ENCODE assay signal across 18 cellular contexts in the genomic region with DNA sequence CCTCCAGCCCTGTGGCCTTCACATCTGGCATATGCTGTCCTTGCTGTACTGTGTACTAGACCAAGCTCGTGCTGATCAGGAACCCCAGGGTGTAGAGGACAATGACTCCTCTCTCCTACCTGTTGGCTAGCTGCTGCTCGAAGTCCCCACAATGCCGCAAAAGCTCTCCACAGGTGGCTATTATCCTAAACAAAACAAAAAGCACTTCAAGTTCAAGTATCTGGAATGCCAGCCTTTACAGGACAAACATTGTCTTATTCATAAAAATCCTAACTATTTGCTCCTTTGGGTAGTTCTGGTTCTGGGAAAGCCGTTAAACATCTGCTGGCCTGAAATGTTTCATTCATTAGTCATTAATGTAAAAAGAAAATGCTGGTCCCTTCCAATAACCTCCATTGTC. TPM values are rescaled to one million over a fixed set of nuclear protein-coding genes. Genes with fewer than 3 reads are reported as not detected.
A peak's percentile ranks its signal among the peaks of the same experiment; 100 is the strongest.
DNase-seq lines count a peak whose midpoint lies in the region; ATAC-seq and TF ChIP-seq lines count a peak whose summit lies in the region.
"Had no signal": no experiment of that assay in that cellular context is flagged by ENCODE, and none has a peak within 500 bp of the region (broad histone marks: within the 10 kb centered on the region; RNA-seq: fewer than 3 reads in every experiment).

No MANE protein-coding gene starts in this region.

- TF ChIP-seq EP300 in SK-N-SH (IDR thresholded peaks at IDR 0.05; ENCODE audit: borderline replicate concordance in 1 of 2, low read depth in 1 of 2, low read length in 1 of 2), result no peak

- no peaks in the 10 kb centered on the region for H3K9me2 ChIP-seq in SK-N-SH

- ATAC-seq in SK-N-SH treated with all-trans-retinoic acid at 6 μM for 48 hours, result no peak
- no peak for ATAC-seq in GM18511 (IDR thresholded peaks at IDR 0.05; ENCODE audit: unreplicated experiment)
- ATAC-seq: natural killer cell treated with Interleukin-12 subunit alpha and Interleukin-12 subunit beta and Interleukin-15 and Interleukin-18, amount 100 ng/mL, for 72 hours had no signal

- H3K4me2 ChIP-seq in SK-N-SH, result no peak overlapping the region

- no peak overlapping the region for H3K4me3 ChIP-seq in SK-N-SH (ENCODE audit: low read depth in 2 of 2, low read length in 1 of 2)
- H3K4me3 ChIP-seq in ascending aorta, result no peak overlapping the region
- H3K4me3 ChIP-seq: testis had no signal

- no peaks in the 10 kb centered on the region for H3K27me3 Mint-ChIP-seq in activated T-cell treated with anti-CD3 and anti-CD28 coated beads, Interleukin-2, amount 50 U/mL, for 24 hours
- H3K27me3 Mint-ChIP-seq: IgD-negative memory B cell; natural killer cell treated with Interleukin-12 subunit alpha and Interleukin-12 subunit beta and Interleukin-15 and Interleukin-18, amount 100 ng/mL, for 72 hours had no signal

- peaks cover 0 to 4% of the 10 kb centered on the region in 2 experiments; a peak in 1 of 4 replicates for H3K4me1 ChIP-seq in SK-N-SH (ENCODE audit: control insufficient read depth in 1 of 2, insufficient read depth in 2 of 2, low read depth in 1 of 2, low read length in 1 of 2)
- H3K4me1 ChIP-seq in ascending aorta, result no peaks in the 10 kb centered on the region
- H3K4me1 ChIP-seq: testis had no signal

- H2AFZ ChIP-seq in SK-N-SH (ENCODE audit: low read depth), result no peak overlapping the region

- WGBS in SK-N-SH (ENCODE audit: low lambda C conversion rate), result 71% methylated on average over 4 of the region's 4 CpGs

- no peaks in the 10 kb centered on the region for H3K9me3 ChIP-seq in SK-N-SH
- H3K9me3 ChIP-seq in ascending aorta, result no peaks in the 10 kb centered on the region
- H3K9me3 ChIP-seq: testis had no signal

- H3K36me3 Mint-ChIP-seq in activated T-cell treated with anti-CD3 and anti-CD28 coated beads, Interleukin-2, amount 50 U/mL, for 24 hours (ENCODE audit: low read depth), result peaks cover 88% of the 10 kb centered on the region

- H3K4me1 Mint-ChIP-seq in activated T-cell treated with anti-CD3 and anti-CD28 coated beads, Interleukin-2, amount 50 U/mL, for 24 hours (ENCODE audit: low read depth), result no peaks in the 10 kb centered on the region
- H3K4me1 Mint-ChIP-seq: IgD-negative memory B cell had no signal

- peaks cover 34 to 44% of the 10 kb centered on the region in 2 experiments for H3K36me3 ChIP-seq in SK-N-SH (replicated peaks in 1 of 2; ENCODE audit: control insufficient read depth in 1 of 2, insufficient read depth in 2 of 2, low read length in 1 of 2)
- peaks cover 67 to 82% of the 10 kb centered on the region in 2 donors for H3K36me3 ChIP-seq in ascending aorta

- H3K9ac ChIP-seq in SK-N-SH, result no peak overlapping the region

- no peaks in the 10 kb centered on the region for H4K20me1 ChIP-seq in SK-N-SH (ENCODE audit: insufficient read depth)

- no peak for TF ChIP-seq RAD21 in SK-N-SH (IDR thresholded peaks at IDR 0.05; ENCODE audit: low read length)

- H3F3A ChIP-seq in SK-N-SH (replicated peaks; ENCODE audit: insufficient read depth), result no peaks in the 10 kb centered on the region

- no peaks in the 10 kb centered on the region for H3K9me3 Mint-ChIP-seq in activated T-cell treated with anti-CD3 and anti-CD28 coated beads, Interleukin-2, amount 50 U/mL, for 24 hours
- H3K9me3 Mint-ChIP-seq: IgD-negative memory B cell; natural killer cell treated with Interleukin-12 subunit alpha and Interleukin-12 subunit beta and Interleukin-15 and Interleukin-18, amount 100 ng/mL, for 72 hours; T-helper 1 cell treated with Interleukin-12 subunit alpha and Interleukin-12 subunit beta and Interleukin-4 antibody, amounts not matched to agents 30 μg/mL and 1 μg/mL, for 36 hours had no signal

- no peak overlapping the region for H3K4me3 Mint-ChIP-seq in activated T-cell treated with anti-CD3 and anti-CD28 coated beads, Interleukin-2, amount 50 U/mL, for 24 hours
- H3K4me3 Mint-ChIP-seq: IgD-negative memory B cell; natural killer cell treated with Interleukin-12 subunit alpha and Interleukin-12 subunit beta and Interleukin-15 and Interleukin-18, amount 100 ng/mL, for 72 hours; T-helper 1 cell treated with Interleukin-12 subunit alpha and Interleukin-12 subunit beta and Interleukin-4 antibody, amounts not matched to agents 30 μg/mL and 1 μg/mL, for 36 hours had no signal

- H3K27ac ChIP-seq in SK-N-SH (ENCODE audit: low read depth in 2 of 2, low read length in 1 of 2), result no peak overlapping the region
- no peak overlapping the region for H3K27ac ChIP-seq in ascending aorta
- H3K27ac ChIP-seq: RWPE1, testis had no signal

- TF ChIP-seq CTCF in SK-N-SH (IDR thresholded peaks at IDR 0.05) (no peak), ascending aorta (IDR thresholded peaks at IDR 0.05) (no peak)

- POLR2A ChIA-PET in SK-N-SH (lab: Yijun Ruan, JAX), result no interaction called here

- DNase-seq in SK-N-SH (no peak), NCI-H345 (lab: John Stamatoyannopoulos, UW) (peak; percentile 81), iris pigment epithelial cell (ENCODE audit: low read depth) (peak; percentile 25), ascending aorta (ENCODE audit: low spot score in 2 of 2) (no peak), amniotic stem cell (lab: John Stamatoyannopoulos, UW) (no peak)
- no peak for DNase-seq in activated T-cell treated with anti-CD3 and anti-CD28 coated beads, Interleukin-2, amount 50 U/mL, for 24 hours
- DNase-seq: activated CD4-positive, CD25-positive, alpha-beta regulatory T cell treated with anti-CD3 and anti-CD28 coated beads, Interleukin-2, amount 50 U/mL, for 72 hours; activated naive CD4-positive, alpha-beta T cell treated with Interleukin-2 at 50 U/mL for 16 hours; effector CD8-positive, alpha-beta T cell; NCI-H1048; NCI-H526 treated with DMSO at 0.1 percent for 48 hours; testis had no signal

- H3K27me3 ChIP-seq in SK-N-SH (ENCODE audit: insufficient read depth), result no peaks in the 10 kb centered on the region
- H3K27me3 ChIP-seq in ascending aorta, result no peaks in the 10 kb centered on the region
- H3K27me3 ChIP-seq: testis had no signal

- intact Hi-C loops in ascending aorta (cut with DNase I), result no loop called here

- no peaks in the 10 kb centered on the region for H3K79me2 ChIP-seq in SK-N-SH (ENCODE audit: insufficient read depth)

- no peak overlapping the region for H3K27ac Mint-ChIP-seq in activated T-cell treated with anti-CD3 and anti-CD28 coated beads, Interleukin-2, amount 50 U/mL, for 24 hours
- H3K27ac Mint-ChIP-seq: IgD-negative memory B cell; natural killer cell treated with Interleukin-12 subunit alpha and Interleukin-12 subunit beta and Interleukin-15 and Interleukin-18, amount 100 ng/mL, for 72 hours; T-helper 1 cell treated with Interleukin-12 subunit alpha and Interleukin-12 subunit beta and Interleukin-4 antibody, amounts not matched to agents 30 μg/mL and 1 μg/mL, for 36 hours had no signal

- CTCF ChIA-PET in SK-N-SH (lab: Yijun Ruan, JAX), result interaction anchor here (2.7 kb wide), 1 partner anchor 24 kb away, joined by 12 read pairs; no protein-coding TSS in a partner anchor

TF ChIP-seq in SK-N-SH, 30 proteins besides CTCF, POLR2A, EP300 and RAD21:
- peak; percentile 8; the same call in 1 of the 2 replicates for TF ChIP-seq TCF12 (IDR thresholded peaks at IDR 0.05)
- TF ChIP-seq, protein P1, sequence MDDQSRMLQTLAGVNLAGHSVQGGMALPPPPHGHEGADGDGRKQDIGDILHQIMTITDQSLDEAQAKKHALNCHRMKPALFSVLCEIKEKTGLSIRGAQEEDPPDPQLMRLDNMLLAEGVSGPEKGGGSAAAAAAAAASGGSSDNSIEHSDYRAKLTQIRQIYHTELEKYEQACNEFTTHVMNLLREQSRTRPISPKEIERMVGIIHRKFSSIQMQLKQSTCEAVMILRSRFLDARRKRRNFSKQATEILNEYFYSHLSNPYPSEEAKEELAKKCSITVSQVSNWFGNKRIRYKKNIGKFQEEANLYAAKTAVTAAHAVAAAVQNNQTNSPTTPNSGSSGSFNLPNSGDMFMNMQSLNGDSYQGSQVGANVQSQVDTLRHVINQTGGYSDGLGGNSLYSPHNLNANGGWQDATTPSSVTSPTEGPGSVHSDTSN (IDR thresholded peaks at IDR 0.05), result no peak
TF ChIP-seq in SK-N-SH: peak in this region for 1.

TF ChIP-seq in SK-N-SH treated with all-trans-retinoic acid at 6 μM for 48 hours, 23 proteins besides CTCF, POLR2A, EP300 and RAD21 (continues in another document):
- TF ChIP-seq ESRRG (CRISPR knock-in tag; IDR thresholded peaks at IDR 0.05) (no peak), OSR1 (CRISPR knock-in tag; IDR thresholded peaks at IDR 0.05) (no peak), SNAI2 (CRISPR knock-in tag; IDR thresholded peaks at IDR 0.05) (no peak), ZC3H10 (CRISPR knock-in tag; IDR thresholded peaks at IDR 0.05) (no peak), ZNF70 (CRISPR knock-in tag; IDR thresholded peaks at IDR 0.05) (no peak), ARNTL (CRISPR knock-in tag; IDR thresholded peaks at IDR 0.05; ENCODE audit: borderline replicate concordance, low read depth) (no peak), ZNF565 (CRISPR knock-in tag; conservative IDR thresholded peaks at IDR 0.05; ENCODE audit: low read depth) (no peak), TCF4 (CRISPR knock-in tag; IDR thresholded peaks at IDR 0.05; ENCODE audit: borderline replicate concordance) (no peak)
- TF ChIP-seq, protein P2, sequence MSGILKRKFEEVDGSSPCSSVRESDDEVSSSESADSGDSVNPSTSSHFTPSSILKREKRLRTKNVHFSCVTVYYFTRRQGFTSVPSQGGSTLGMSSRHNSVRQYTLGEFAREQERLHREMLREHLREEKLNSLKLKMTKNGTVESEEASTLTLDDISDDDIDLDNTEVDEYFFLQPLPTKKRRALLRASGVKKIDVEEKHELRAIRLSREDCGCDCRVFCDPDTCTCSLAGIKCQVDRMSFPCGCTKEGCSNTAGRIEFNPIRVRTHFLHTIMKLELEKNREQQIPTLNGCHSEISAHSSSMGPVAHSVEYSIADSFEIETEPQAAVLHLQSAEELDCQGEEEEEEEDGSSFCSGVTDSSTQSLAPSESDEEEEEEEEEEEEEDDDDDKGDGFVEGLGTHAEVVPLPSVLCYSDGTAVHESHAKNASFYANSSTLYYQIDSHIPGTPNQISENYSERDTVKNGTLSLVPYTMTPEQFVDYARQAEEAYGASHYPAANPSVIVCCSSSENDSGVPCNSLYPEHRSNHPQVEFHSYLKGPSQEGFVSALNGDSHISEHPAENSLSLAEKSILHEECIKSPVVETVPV (CRISPR knock-in tag; IDR thresholded peaks at IDR 0.05), result no peak

RNA-seq across cellular contexts. Expression of a gene that starts 42.8 kb away (rescaled TPM):
- 33.0 and 34.7 TPM in 2 replicates for polyA plus RNA-seq in SK-N-SH (2012; rRNA removed)
- 13.2 and 19.2 TPM in 2 replicates for polyA plus RNA-seq in SK-N-SH (2012; cell fraction: cytosol; rRNA removed)
- polyA plus RNA-seq in SK-N-SH (2012; cell fraction: nucleus; rRNA removed), result 81.8 and 105 TPM in 2 replicates
- 25.9 TPM for total RNA-seq in ascending aorta

Comparison
In these comparisons a context has a peak if more than half of its experiments do, and no peak if none do; other contexts are left out.
1. DNase-seq: peak in NCI-H345 (single experiment) and iris pigment epithelial cell (single experiment); none in SK-N-SH (single experiment), ascending aorta (0 of 2), amniotic stem cell (single experiment) and activated T-cell treated with anti-CD3 and anti-CD28 coated beads, Interleukin-2, amount 50 U/mL, for 24 hours (single experiment).